In genomic region chr21:45535341-45536081, GRCh38 we compare ENCODE assay signal across 12 cellular contexts. TPM values are rescaled to one million over a fixed set of nuclear protein-coding genes. Genes with fewer than 3 reads are reported as not detected.
DNase-seq lines count a peak whose midpoint lies in the region; ATAC-seq and TF ChIP-seq lines count a peak whose summit lies in the region.
"Had no signal": no experiment of that assay in that cellular context is flagged by ENCODE, and none has a peak within 500 bp of the region (broad histone marks: within the 10 kb centered on the region; RNA-seq: fewer than 3 reads in every experiment).

No MANE protein-coding gene starts in this region.

- H3K4me3 ChIP-seq in lower lobe of right lung (no peak overlapping the region), transverse colon (no peak overlapping the region)
- H3K4me3 ChIP-seq: gastrocnemius medialis, GM23338 had no signal

- H3K36me3 ChIP-seq in lower lobe of right lung (peaks cover 8% of the 10 kb centered on the region), transverse colon (no peaks in the 10 kb centered on the region)
- H3K36me3 ChIP-seq: gastrocnemius medialis had no signal

- in situ Hi-C loops in transverse colon (cut with MboI; ENCODE audit: low pct_ligation_motif_present in 1 of 4, low pct_unique_long_range_greater_than_20kb in 1 of 4, low sequenced_read_pairs in 3 of 4), result no loop called here

- TF ChIP-seq EP300 in transverse colon (IDR thresholded peaks at IDR 0.05; ENCODE audit: low read depth), result no peak

- H3K9me3 ChIP-seq in lower lobe of right lung (no peaks in the 10 kb centered on the region), transverse colon (no peaks in the 10 kb centered on the region)
- H3K9me3 ChIP-seq: gastrocnemius medialis had no signal

- TF ChIP-seq CTCF in lower lobe of right lung (IDR thresholded peaks at IDR 0.05), result no peak
- no peak for TF ChIP-seq CTCF in transverse colon (IDR thresholded peaks at IDR 0.05)

- intact Hi-C loops in lower lobe of right lung (cut with DNase I), result no loop called here
- intact Hi-C loops in transverse colon (cut with DNase I; ENCODE audit: low total_unique reads), result no loop called here

- 82% methylated on average over 34 of the region's 34 CpGs; no CpG with 5 or more reads in 1 of the 2 donors for WGBS in transverse colon (ENCODE audit: low coverage in 1 of 2), 2 donors

- DNase-seq in activated effector memory CD4-positive, alpha-beta T cell treated with anti-CD3 and anti-CD28 coated beads, Interleukin-2, amount 50 U/mL, for 16 hours, result peak; percentile 57
- no peak for DNase-seq in activated effector memory CD4-positive, alpha-beta T cell treated with Interleukin-2 at 50 U/mL for 16 hours
- DNase-seq in lower lobe of right lung, result peak; percentile 77
- peak; percentile 21 for DNase-seq in transverse colon
- no peak for DNase-seq in GM19240 (ENCODE audit: insufficient read length, low spot score)
- no peak for DNase-seq in HT-29 (ENCODE audit: low spot score)
- DNase-seq: ACHN, NCI-H774 had no signal

- ATAC-seq in lower lobe of right lung (peak; percentile 28 to 48), GM18868 (IDR thresholded peaks at IDR 0.05; ENCODE audit: unreplicated experiment) (no peak)
- ATAC-seq: GM23338 had no signal

- H3K27ac ChIP-seq in angular gyrus (ENCODE audit: low read depth, low read length) (peak overlapping the region; percentile 45), lower lobe of right lung (peak overlapping the region; percentile 68), transverse colon (peak overlapping the region in 3 of 4 donors; percentile 14 to 78 (median 61))
- H3K27ac ChIP-seq: gastrocnemius medialis had no signal

- H3K4me1 ChIP-seq in lower lobe of right lung (peaks cover 19% of the 10 kb centered on the region), transverse colon (peaks cover 8 to 30% (median 25%) of the 10 kb centered on the region in 4 donors)

- TF ChIP-seq POLR2A in transverse colon (IDR thresholded peaks at IDR 0.05), result no peak

- H3K27me3 ChIP-seq in lower lobe of right lung (ENCODE audit: low read depth), result no peaks in the 10 kb centered on the region
- no peaks in the 10 kb centered on the region for H3K27me3 ChIP-seq in transverse colon
- H3K27me3 ChIP-seq: gastrocnemius medialis had no signal

RNA-seq across cellular contexts. Expression of gene SLC19A1, which starts 6.7 kb away (rescaled TPM):
- total RNA-seq in lower lobe of right lung, result 50.7 TPM
- 10 to 100 TPM in 3 of 4 donors, 1 to 10 TPM in 1; 8.3 to 24.1 (median 17.3) TPM for total RNA-seq in transverse colon
- total RNA-seq in HT-29 (2014; rRNA removed; shearing (Covaris generic)), result 56.7 and 67.4 TPM in 2 replicates

Comparison
In these comparisons a context has a peak if more than half of its experiments do, and no peak if none do; other contexts are left out.
1. DNase-seq: peak in activated effector memory CD4-positive, alpha-beta T cell treated with anti-CD3 and anti-CD28 coated beads, Interleukin-2, amount 50 U/mL, for 16 hours (single experiment), lower lobe of right lung (single experiment) and transverse colon (single experiment); none in activated effector memory CD4-positive, alpha-beta T cell treated with Interleukin-2 at 50 U/mL for 16 hours (single experiment), GM19240 (single experiment) and HT-29 (single experiment).
2. Peak in every context shown above with its lines, with median percentiles within 50 percentile points of each other: H3K27ac ChIP-seq.